34 cellular contexts compared by ENCODE assay signal in the genomic region with DNA sequence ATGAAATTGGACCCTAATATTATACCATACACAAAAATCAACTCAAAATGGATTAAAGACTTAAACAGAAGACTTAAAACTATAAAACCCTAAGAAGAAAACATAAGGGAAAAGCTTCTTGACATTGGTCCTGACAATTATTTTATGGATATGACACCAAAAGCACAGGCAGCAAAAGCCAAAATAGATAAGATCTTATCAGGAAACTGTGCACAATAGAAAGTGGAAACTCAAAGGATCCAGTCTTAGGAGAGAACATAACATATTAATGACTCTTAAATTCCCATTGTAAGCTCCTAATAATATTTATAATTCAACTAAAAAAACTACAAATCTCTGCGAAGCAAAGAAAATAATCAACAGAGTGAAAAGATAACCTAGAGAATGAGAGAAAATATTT. TPM values are rescaled to one million over a fixed set of nuclear protein-coding genes. Genes with fewer than 3 reads are reported as not detected.
"Had no signal": no experiment of that assay in that cellular context is flagged by ENCODE, and none has a peak within 500 bp of the region (broad histone marks: within the 10 kb centered on the region; RNA-seq: fewer than 3 reads in every experiment).

No MANE protein-coding gene starts in this region.

- FAIRE-seq: colon had no signal

- DNase-seq: activated CD4-positive, alpha-beta memory T cell treated with anti-CD3 and anti-CD28 coated beads for 36 hours; activated CD4-positive, alpha-beta T cell treated with anti-CD3 and anti-CD28 coated beads for 36 hours; activated CD4-positive, alpha-beta T cell treated with anti-CD3 and anti-CD28 coated beads, Interleukin-2, amount 10 ng/mL, durations not matched to agents 24 days and 14 days; activated CD4-positive, CD25-positive, alpha-beta regulatory T cell; activated CD4-positive, CD25-positive, alpha-beta regulatory T cell treated with anti-CD3 and anti-CD28 coated beads, Interleukin-2, amount 50 U/mL, for 72 hours; activated CD8-positive, alpha-beta memory T cell treated with anti-CD3 and anti-CD28 coated beads, Interleukin-2, amount 10 ng/mL, durations not matched to agents 7 days and 5 days; activated CD8-positive, alpha-beta memory T cell treated with anti-CD3 and anti-CD28 coated beads, Interleukin-2, amount 50 U/mL, for 4 hours; activated CD8-positive, alpha-beta T cell treated with anti-CD3 and anti-CD28 coated beads, Interleukin-2, amount 10 ng/mL, durations not matched to agents 7 days and 5 days; activated effector memory CD4-positive, alpha-beta T cell treated with anti-CD3 and anti-CD28 coated beads, Interleukin-2, amount 50 U/mL, for 16 hours; activated naive CD4-positive, alpha-beta T cell treated with anti-CD3 and anti-CD28 coated beads for 36 hours; activated naive CD8-positive, alpha-beta T cell treated with anti-CD3 and anti-CD28 coated beads for 36 hours; activated naive CD8-positive, alpha-beta T cell treated with anti-CD3 and anti-CD28 coated beads, Interleukin-2, amount 50 U/mL, for 24 hours; activated T-cell treated with anti-CD3 and anti-CD28 coated beads, Interleukin-2, amount 50 U/mL, for 1 hour; activated T-cell treated with anti-CD3 and anti-CD28 coated beads, Interleukin-2, amount 50 U/mL, for 48 hours; adrenal gland; amygdala; aorta; body of pancreas; caudate nucleus; cortex of kidney; dorsolateral prefrontal cortex; effector memory CD4-positive, alpha-beta T cell; endodermal cell; erythroblast; foreskin keratinocyte; gastrocnemius medialis; heart right ventricle; T-helper 2 cell had no signal

- ATAC-seq: activated CD4-positive, alpha-beta T cell treated with anti-CD3 and anti-CD28 coated beads for 36 hours; activated CD8-positive, alpha-beta memory T cell treated with anti-CD3 and anti-CD28 coated beads, Interleukin-2, amount 10 ng/mL, durations not matched to agents 7 days and 5 days; activated CD8-positive, alpha-beta T cell treated with anti-CD3 and anti-CD28 coated beads, Interleukin-2, amount 10 ng/mL, durations not matched to agents 7 days and 5 days; activated naive CD8-positive, alpha-beta T cell treated with anti-CD3 and anti-CD28 coated beads, Interleukin-2, amount 50 U/mL, for 24 hours; body of pancreas; foreskin keratinocyte; gastrocnemius medialis; heart right ventricle had no signal

RNA-seq across cellular contexts. Expression of a gene that starts 39.8 kb away (rescaled TPM):
- total RNA-seq: activated CD4-positive, alpha-beta memory T cell treated with anti-CD3 and anti-CD28 coated beads for 36 hours; activated CD4-positive, alpha-beta T cell treated with anti-CD3 and anti-CD28 coated beads for 36 hours; activated CD4-positive, alpha-beta T cell treated with anti-CD3 and anti-CD28 coated beads, Interleukin-2, amount 10 ng/mL, durations not matched to agents 24 days and 14 days; activated CD8-positive, alpha-beta memory T cell treated with anti-CD3 and anti-CD28 coated beads for 36 hours; activated CD8-positive, alpha-beta T cell treated with anti-CD3 and anti-CD28 coated beads, Interleukin-2, amount 10 ng/mL, durations not matched to agents 7 days and 5 days; activated naive CD4-positive, alpha-beta T cell treated with anti-CD3 and anti-CD28 coated beads for 36 hours; activated naive CD8-positive, alpha-beta T cell treated with anti-CD3 and anti-CD28 coated beads for 36 hours; activated T-helper 1 cell treated with anti-CD3 and anti-CD28 coated beads, Interleukin-12 subunit alpha, Interleukin-12 subunit beta, Interleukin-2, Interleukin-4 antibody, amounts not matched to agents 30 ng/mL and 10 ng/mL and 1 ng/mL, durations not matched to agents 14 hours and 24 hours and 36 hours; activated T-helper 2 cell treated with anti-CD3 and anti-CD28 coated beads, Interferon-gamma antibody, Interleukin-2, Interleukin-4, amounts not matched to agents 10 μg/mL and 5 μg/mL and 100 μg/mL, durations not matched to agents 14 hours and 24 hours and 36 hours; chondrocyte; endodermal cell; foreskin keratinocyte; gastrocnemius medialis; T-helper 1 cell treated with Interleukin-12 subunit alpha and Interleukin-12 subunit beta and Interleukin-4 antibody, amounts not matched to agents 30 ng/mL and 1 ng/mL, for 36 hours had no signal
